1 cellular context compared by ENCODE assay signal in the genomic region with DNA sequence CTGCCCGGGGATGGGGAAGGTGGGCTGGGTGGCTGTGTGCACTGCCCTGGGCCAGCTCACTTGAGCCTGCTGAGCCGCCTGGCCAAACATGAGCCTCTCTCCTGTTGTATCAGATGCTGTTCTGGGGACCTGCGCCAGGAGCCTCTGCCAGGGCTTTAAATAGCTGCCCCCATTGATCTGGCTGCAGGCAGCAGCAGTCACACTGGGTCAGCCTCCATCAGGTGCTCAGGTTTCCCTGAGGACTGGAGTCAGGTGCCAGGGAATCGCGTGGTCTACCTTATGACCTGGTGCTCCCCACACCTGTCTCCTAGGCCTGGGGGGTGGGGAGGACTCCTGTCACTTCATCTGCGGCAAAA.
TF ChIP-seq lines count a peak whose summit lies in the region.

No MANE protein-coding gene starts in this region.

TF ChIP-seq in SK-N-SH, 30 proteins besides CTCF, POLR2A, EP300 and RAD21 (continued from another document):
- TF ChIP-seq MEF2A (IDR thresholded peaks at IDR 0.05; ENCODE audit: borderline replicate concordance, low read depth): no peak
- no peak for TF ChIP-seq RXRA (IDR thresholded peaks at IDR 0.05; ENCODE audit: borderline replicate concordance, low read depth)
- TF ChIP-seq FOXJ3 (CRISPR knock-in tag; IDR thresholded peaks at IDR 0.05): no peak
